10 cellular contexts compared by ENCODE assay signal in the genomic region with DNA sequence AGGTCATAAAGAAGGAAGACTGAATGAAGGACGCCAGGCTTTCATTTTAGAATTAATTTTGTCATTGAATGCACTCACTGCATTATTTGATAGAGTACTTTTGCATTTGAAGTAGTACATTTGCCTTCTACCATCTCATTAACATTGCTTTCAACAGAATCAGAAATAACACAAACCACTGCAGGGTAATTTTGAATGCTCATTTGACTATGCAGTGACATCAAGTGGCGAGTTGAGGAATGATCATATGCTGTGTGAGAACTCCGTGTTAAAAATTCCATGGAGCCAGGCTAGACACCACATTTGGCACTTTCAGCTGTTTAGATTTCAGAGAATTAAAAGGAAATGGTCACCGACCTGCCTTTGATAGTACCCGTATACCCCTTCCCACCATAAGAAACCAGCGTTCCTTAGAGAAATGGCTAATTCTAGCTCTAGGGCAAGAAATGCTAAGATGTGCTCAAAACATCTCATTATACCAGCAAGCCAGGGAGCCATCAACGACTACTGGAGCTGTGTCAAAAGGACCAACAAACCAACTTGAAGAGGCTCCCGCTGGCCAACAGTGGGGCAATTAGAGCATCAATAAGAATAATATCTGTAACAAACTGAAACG. TPM values are rescaled to one million over a fixed set of nuclear protein-coding genes. Genes with fewer than 3 reads are reported as not detected.
DNase-seq lines count a peak whose midpoint lies in the region; ATAC-seq and TF ChIP-seq lines count a peak whose summit lies in the region.
"Had no signal": no experiment of that assay in that cellular context is flagged by ENCODE, and none has a peak within 500 bp of the region (broad histone marks: within the 10 kb centered on the region; RNA-seq: fewer than 3 reads in every experiment).

No MANE protein-coding gene starts in this region.

- H3K4me1 ChIP-seq in KMS-11 (ENCODE audit: low read depth, poor library complexity, severe bottlenecking) = no peaks in the 10 kb centered on the region
- H3K4me1 ChIP-seq in adipocyte (ENCODE audit: control insufficient read depth, insufficient read depth, low read length) = peaks cover 17% of the 10 kb centered on the region
- H3K4me1 ChIP-seq in left ventricle myocardium inferior = peaks cover 23% of the 10 kb centered on the region
- no peaks in the 10 kb centered on the region for H3K4me1 ChIP-seq in smooth muscle cell (ENCODE audit: low read depth)

- peaks cover 11% of the 10 kb centered on the region for H3F3A ChIP-seq in smooth muscle cell (ENCODE audit: low read depth)

- DNase-seq in Daoy (ENCODE audit: low read depth) (peak; percentile 53), adipocyte (ENCODE audit: low read depth) (peak; percentile 80), left ventricle myocardium inferior (no peak), smooth muscle cell (lab: John Stamatoyannopoulos, UW; ENCODE audit: unreplicated experiment) (no peak), SKM-1 (lab: John Stamatoyannopoulos, UW; ENCODE audit: unreplicated experiment) (no peak), NCI-H187 (lab: John Stamatoyannopoulos, UW) (no peak)

- H3K9me3 ChIP-seq in adipocyte (ENCODE audit: control insufficient read depth, low read length) (no peaks in the 10 kb centered on the region), left ventricle myocardium inferior (replicated peaks) (no peaks in the 10 kb centered on the region), smooth muscle cell (replicated peaks; ENCODE audit: low read depth) (no peaks in the 10 kb centered on the region)

- no peaks in the 10 kb centered on the region for H3K27me3 ChIP-seq in KMS-11 (ENCODE audit: insufficient read depth, low read depth)
- H3K27me3 ChIP-seq in adipocyte (replicated peaks; ENCODE audit: control insufficient read depth, insufficient read depth, low read length) = no peaks in the 10 kb centered on the region
- H3K27me3 ChIP-seq in left ventricle myocardium inferior (ENCODE audit: low read depth) = no peaks in the 10 kb centered on the region
- no peaks in the 10 kb centered on the region for H3K27me3 ChIP-seq in smooth muscle cell (ENCODE audit: low read depth)

- no peak for ATAC-seq in HG03196 (IDR thresholded peaks at IDR 0.05; ENCODE audit: unreplicated experiment)

- intact Hi-C loops in left ventricle myocardium inferior (cut with micrococcal nuclease) = loop anchor here (5.0 kb wide), 1 partner anchor 66 kb away; no protein-coding TSS in a partner anchor

- H3K4me2 ChIP-seq in KMS-11 (no peak overlapping the region), smooth muscle cell (no peak overlapping the region)

- H3K4me3 ChIP-seq in KMS-11 (IDR thresholded peaks at IDR 0.05; ENCODE audit: insufficient read depth, low read depth, low read length) (no peak overlapping the region), adipocyte (ENCODE audit: low read length) (no peak overlapping the region), left ventricle myocardium inferior (no peak overlapping the region), smooth muscle cell (no peak overlapping the region)
- H3K4me3 ChIP-seq: skin epidermis had no signal

- 54% methylated on average over 9 of the region's 9 CpGs for WGBS in smooth muscle cell (ENCODE audit: low lambda C conversion rate)

- H4K20me1 ChIP-seq in KMS-11 (ENCODE audit: insufficient read depth) (no peaks in the 10 kb centered on the region), smooth muscle cell (ENCODE audit: low read depth) (no peaks in the 10 kb centered on the region)

- H2AFZ ChIP-seq in KMS-11 (ENCODE audit: low read depth) (no peak overlapping the region), smooth muscle cell (ENCODE audit: low read depth) (no peak overlapping the region)

- no peaks in the 10 kb centered on the region for H3K79me2 ChIP-seq in KMS-11 (ENCODE audit: insufficient read depth, low read depth)
- no peaks in the 10 kb centered on the region for H3K79me2 ChIP-seq in smooth muscle cell (ENCODE audit: low read depth)

- H3K27ac ChIP-seq in KMS-11 (no peak overlapping the region), left ventricle myocardium inferior (replicated peaks) (no peak overlapping the region), smooth muscle cell (ENCODE audit: low read depth) (no peak overlapping the region)
- H3K27ac ChIP-seq: skin epidermis had no signal

- TF ChIP-seq CTCF in KMS-11 (conservative IDR thresholded peaks at IDR 0.05; ENCODE audit: low read depth, low read length) (0 out of 2 replicates have a peak, but pooled peaks have one; percentile 11), left ventricle myocardium inferior (IDR thresholded peaks at IDR 0.05; ENCODE audit: borderline replicate concordance) (peak; percentile 73), smooth muscle cell (IDR thresholded peaks at IDR 0.05; ENCODE audit: borderline replicate concordance, insufficient read depth, poor library complexity, severe bottlenecking) (peak; percentile 57)

- H3K36me3 ChIP-seq in KMS-11 (ENCODE audit: insufficient read depth) (no peaks in the 10 kb centered on the region), adipocyte (ENCODE audit: control insufficient read depth, insufficient read depth, low read length, severe bottlenecking) (peaks cover 75% of the 10 kb centered on the region), left ventricle myocardium inferior (peaks cover 79% of the 10 kb centered on the region), smooth muscle cell (ENCODE audit: low read depth) (peaks cover 10% of the 10 kb centered on the region)

- H3K9ac ChIP-seq in KMS-11 (no peak overlapping the region), adipocyte (ENCODE audit: low read length) (no peak overlapping the region), smooth muscle cell (ENCODE audit: low read depth) (no peak overlapping the region)

RNA-seq across cellular contexts. Expression of gene HEBP1, which starts 16.5 kb away (rescaled TPM):
- total RNA-seq in Daoy (2014; rRNA removed; shearing (Covaris generic)) = 0.83 and 6.1 TPM in 2 replicates
- 65.4 TPM for total RNA-seq in left ventricle myocardium inferior
- total RNA-seq in smooth muscle cell = 16.1 and 19.0 TPM in 2 replicates
- 55.8 and 57.9 TPM in 2 replicates for polyA plus RNA-seq in smooth muscle cell

RNA-seq across cellular contexts. Expression of gene GPRC5D, which starts 31.6 kb away (rescaled TPM):
- not detected in 2 replicates for total RNA-seq in Daoy (2014; rRNA removed; shearing (Covaris generic))
- total RNA-seq in left ventricle myocardium inferior (not detected), smooth muscle cell (not detected in 2 replicates)
- polyA plus RNA-seq in smooth muscle cell = 0.82 TPM in 1 of 2 replicates, not detected in the other
- total RNA-seq: T-helper 2 cell treated with Interferon-gamma antibody and Interleukin-4, amounts not matched to agents 100 ng/mL and 5 ng/mL, for 36 hours had no signal

Comparison
In these comparisons a context has a peak if more than half of its experiments do, and no peak if none do; other contexts are left out.
1. DNase-seq: peak in Daoy (single experiment) and adipocyte (single experiment); none in left ventricle myocardium inferior (single experiment), smooth muscle cell (single experiment), SKM-1 (single experiment) and NCI-H187 (0 of 2).
2. CTCF ChIP-seq: peak in every context shown above with its lines; median percentile 73 in left ventricle myocardium inferior; 57 in smooth muscle cell; 11 in KMS-11.